In genomic region chr9:91362212-91362611, GRCh38 we compare ENCODE assay signal across 8 cellular contexts. TPM values are rescaled to one million over a fixed set of nuclear protein-coding genes. Genes with fewer than 3 reads are reported as not detected.
A peak's percentile ranks its signal among the peaks of the same experiment; 100 is the strongest.
DNase-seq lines count a peak whose midpoint lies in the region; ATAC-seq and TF ChIP-seq lines count a peak whose summit lies in the region.

No MANE protein-coding gene starts in this region.

- POLR2A ChIA-PET in SK-N-SH (lab: Yijun Ruan, JAX): no interaction called here

- TF ChIP-seq EP300 in SK-N-SH (IDR thresholded peaks at IDR 0.05; ENCODE audit: borderline replicate concordance in 1 of 2, low read depth in 1 of 2, low read length in 1 of 2): no peak

- no peaks in the 10 kb centered on the region for H4K20me1 ChIP-seq in SK-N-SH (ENCODE audit: insufficient read depth)
- H4K20me1 ChIP-seq in hepatocyte (ENCODE audit: insufficient read depth, poor library complexity, severe bottlenecking): no peaks in the 10 kb centered on the region

- DNase-seq in SK-N-SH (no peak), WERI-Rb-1 (no peak), hepatocyte (ENCODE audit: low spot score) (no peak), hippocampal formation (lab: John Stamatoyannopoulos, UW) (no peak), pons (ENCODE audit: low spot score) (no peak)

- TF ChIP-seq CTCF in SK-N-SH (IDR thresholded peaks at IDR 0.05) (no peak), WERI-Rb-1 (IDR thresholded peaks at IDR 0.05; ENCODE audit: low read depth, low read length) (no peak), hepatocyte (IDR thresholded peaks at IDR 0.05; ENCODE audit: poor library complexity) (no peak)

- peak overlapping the region; percentile 70 to 87 for H3K4me3 ChIP-seq in SK-N-SH (ENCODE audit: low read depth in 2 of 2, low read length in 1 of 2)
- H3K4me3 ChIP-seq in WERI-Rb-1 (ENCODE audit: low read depth, low read length): peak overlapping the region; percentile 73
- H3K4me3 ChIP-seq in hepatocyte: no peak overlapping the region
- H3K4me3 ChIP-seq in subcutaneous abdominal adipose tissue (ENCODE audit: low read depth in 1 of 5, low read length in 5 of 5): peak overlapping the region; percentile 65 to 99 (median 96)

- TF ChIP-seq RAD21 in SK-N-SH (IDR thresholded peaks at IDR 0.05; ENCODE audit: low read length): no peak

- H3K27ac ChIP-seq in SK-N-SH (ENCODE audit: low read depth in 2 of 2, low read length in 1 of 2): peak overlapping the region; percentile 40; a peak in 2 of 4 replicates
- peak overlapping the region; percentile 48 for H3K27ac ChIP-seq in WERI-Rb-1
- peak overlapping the region; percentile 39 for H3K27ac ChIP-seq in hepatocyte
- H3K27ac ChIP-seq in subcutaneous abdominal adipose tissue (ENCODE audit: low read depth, low read length): peak overlapping the region; percentile 44

- H2AFZ ChIP-seq in SK-N-SH (ENCODE audit: low read depth): peak overlapping the region; percentile 97
- H2AFZ ChIP-seq in hepatocyte: peak overlapping the region; percentile 92

- WGBS in SK-N-SH (ENCODE audit: low lambda C conversion rate): 83% methylated on average over 11 of the region's 11 CpGs
- 82% methylated on average over 11 of the region's 11 CpGs for WGBS in hepatocyte (ENCODE audit: low lambda C conversion rate, missing lambda C conversion rate)

- H3K9me2 ChIP-seq in SK-N-SH (no peaks in the 10 kb centered on the region), hepatocyte (replicated peaks; ENCODE audit: insufficient read depth) (no peaks in the 10 kb centered on the region)

- H3K9ac ChIP-seq in SK-N-SH (no peak overlapping the region), subcutaneous abdominal adipose tissue (ENCODE audit: low read length in 5 of 5) (peak overlapping the region in 4 of 5 donors; percentile 9 to 97 (median 40))

- H3K9me3 ChIP-seq in SK-N-SH (no peaks in the 10 kb centered on the region), WERI-Rb-1 (ENCODE audit: severe bottlenecking) (peaks cover 2% of the 10 kb centered on the region), hepatocyte (ENCODE audit: low read depth) (no peaks in the 10 kb centered on the region), subcutaneous abdominal adipose tissue (ENCODE audit: control insufficient read depth in 5 of 5, low read length in 5 of 5) (no peaks in the 10 kb centered on the region)

- peaks cover 3 to 12% of the 10 kb centered on the region in 2 experiments; a peak in 3 of 4 replicates for H3K4me1 ChIP-seq in SK-N-SH (ENCODE audit: control insufficient read depth in 1 of 2, insufficient read depth in 2 of 2, low read depth in 1 of 2, low read length in 1 of 2)
- H3K4me1 ChIP-seq in hepatocyte (ENCODE audit: insufficient read depth): peaks cover 13% of the 10 kb centered on the region
- H3K4me1 ChIP-seq in subcutaneous abdominal adipose tissue (ENCODE audit: control insufficient read depth in 5 of 5, insufficient read depth in 5 of 5, low read length in 5 of 5): peaks cover 0 to 27% (median 21%) of the 10 kb centered on the region in 5 donors

- H3K36me3 ChIP-seq in SK-N-SH (replicated peaks in 1 of 2; ENCODE audit: control insufficient read depth in 1 of 2, insufficient read depth in 2 of 2, low read length in 1 of 2) (peaks cover 0 to 7% of the 10 kb centered on the region in 2 experiments), WERI-Rb-1 (peaks cover 22% of the 10 kb centered on the region; the same call in 1 of the 2 replicates), hepatocyte (replicated peaks; ENCODE audit: insufficient read depth, low read depth) (no peaks in the 10 kb centered on the region), subcutaneous abdominal adipose tissue (ENCODE audit: control insufficient read depth in 5 of 5, insufficient read depth in 5 of 5, low read length in 5 of 5) (peaks cover 0 to 4% (median under 1%) of the 10 kb centered on the region in 5 donors)

- ATAC-seq in SK-N-SH treated with all-trans-retinoic acid at 6 μM for 48 hours: no peak
- no peak for ATAC-seq in HG03095 (IDR thresholded peaks at IDR 0.05; ENCODE audit: unreplicated experiment)

- H3K27me3 ChIP-seq in SK-N-SH (ENCODE audit: insufficient read depth): no peaks in the 10 kb centered on the region
- no peaks in the 10 kb centered on the region for H3K27me3 ChIP-seq in WERI-Rb-1 (ENCODE audit: insufficient read depth, low read depth, severe bottlenecking)
- H3K27me3 ChIP-seq in hepatocyte: no peaks in the 10 kb centered on the region
- H3K27me3 ChIP-seq in subcutaneous abdominal adipose tissue (ENCODE audit: control insufficient read depth in 5 of 5, insufficient read depth in 4 of 5, low read length in 5 of 5): no peaks in the 10 kb centered on the region

- CTCF ChIA-PET in SK-N-SH (lab: Yijun Ruan, JAX): interaction anchor here (1.5 kb wide), 1 partner anchor 447 kb away, joined by 3 read pairs; no protein-coding TSS in a partner anchor

- H3K4me2 ChIP-seq in SK-N-SH (peak overlapping the region; percentile 65; the same call in 1 of the 2 replicates), hepatocyte (peak overlapping the region; percentile 77)

- H3F3A ChIP-seq in SK-N-SH (replicated peaks; ENCODE audit: insufficient read depth): no peaks in the 10 kb centered on the region

- H3K79me2 ChIP-seq in SK-N-SH (ENCODE audit: insufficient read depth) (peaks cover 40% of the 10 kb centered on the region), hepatocyte (peaks cover 38% of the 10 kb centered on the region)

TF ChIP-seq in SK-N-SH, 30 proteins besides CTCF, POLR2A, EP300 and RAD21:
- TF ChIP-seq MXI1 (IDR thresholded peaks at IDR 0.05; ENCODE audit: low read depth, low read length) (no peak), USF2 (IDR thresholded peaks at IDR 0.05; ENCODE audit: borderline replicate concordance, low read depth, low read length) (no peak), TCF12 (IDR thresholded peaks at IDR 0.05) (no peak), RFX5 (IDR thresholded peaks at IDR 0.05; ENCODE audit: low read length) (no peak), NFIC (IDR thresholded peaks at IDR 0.05; ENCODE audit: borderline replicate concordance) (no peak), GABPA (IDR thresholded peaks at IDR 0.05; ENCODE audit: low read depth) (no peak), GATA2 (CRISPR knock-in tag; IDR thresholded peaks at IDR 0.05) (no peak), YY1 (IDR thresholded peaks at IDR 0.05; ENCODE audit: low read depth) (no peak)

TF ChIP-seq in SK-N-SH treated with all-trans-retinoic acid at 6 μM for 48 hours, 23 proteins besides CTCF, POLR2A, EP300 and RAD21 (continues in another document):
- TF ChIP-seq ZFP30 (CRISPR knock-in tag; IDR thresholded peaks at IDR 0.05): no peak
- no peak for TF ChIP-seq GLIS3 (CRISPR knock-in tag; IDR thresholded peaks at IDR 0.05)
- no peak for TF ChIP-seq ZNF8 (CRISPR knock-in tag; IDR thresholded peaks at IDR 0.05)
- no peak for TF ChIP-seq ESRRG (CRISPR knock-in tag; IDR thresholded peaks at IDR 0.05)
- no peak for TF ChIP-seq ISL1 (CRISPR knock-in tag; IDR thresholded peaks at IDR 0.05)
- no peak for TF ChIP-seq TCF4 (CRISPR knock-in tag; IDR thresholded peaks at IDR 0.05; ENCODE audit: borderline replicate concordance)
- TF ChIP-seq ZFP3 (CRISPR knock-in tag; IDR thresholded peaks at IDR 0.05): no peak
- no peak for TF ChIP-seq CREB5 (CRISPR knock-in tag; IDR thresholded peaks at IDR 0.05; ENCODE audit: low read depth)
- TF ChIP-seq ARNTL (CRISPR knock-in tag; IDR thresholded peaks at IDR 0.05; ENCODE audit: borderline replicate concordance, low read depth): no peak
- no peak for TF ChIP-seq ZC3H10 (CRISPR knock-in tag; IDR thresholded peaks at IDR 0.05)
- TF ChIP-seq TSHZ2 (CRISPR knock-in tag; IDR thresholded peaks at IDR 0.05): no peak

RNA-seq across cellular contexts. Expression of gene AUH, which starts 0.5 kb away (rescaled TPM):
- polyA plus RNA-seq in SK-N-SH (2012; rRNA removed): 6.2 and 7.6 TPM in 2 replicates
- 8.5 and 9.8 TPM in 2 replicates for polyA plus RNA-seq in SK-N-SH (2012; cell fraction: cytosol; rRNA removed)
- polyA plus RNA-seq in SK-N-SH (2012; cell fraction: nucleus; rRNA removed): 7.7 and 11.0 TPM in 2 replicates
- total RNA-seq in hepatocyte: 25.0 and 30.2 TPM in 2 replicates
- 19.5 and 20.3 TPM in 2 replicates for polyA plus RNA-seq in hepatocyte
